In genomic region chr7:11830582-11831382, GRCh38 we compare ENCODE assay signal across 8 cellular contexts. TPM values are rescaled to one million over a fixed set of nuclear protein-coding genes. Genes with fewer than 3 reads are reported as not detected.
A peak's percentile ranks its signal among the peaks of the same experiment; 100 is the strongest.
DNase-seq lines count a peak whose midpoint lies in the region; ATAC-seq, FAIRE-seq and TF ChIP-seq lines count a peak whose summit lies in the region.

No MANE protein-coding gene starts in this region.

- H3K9ac ChIP-seq in neuronal stem cell (ENCODE audit: low read depth, low read length, poor library complexity), result no peak overlapping the region

- H3K9me3 Mint-ChIP-seq in CD14-positive monocyte, result peaks cover 0 to 3% (median 0%) of the 10 kb centered on the region in 7 donors
- H3K9me3 Mint-ChIP-seq in activated CD8-positive, alpha-beta memory T cell treated with anti-CD3 and anti-CD28 coated beads, Interleukin-2, amount 10 ng/mL, durations not matched to agents 7 days and 5 days (ENCODE audit: low read depth), result no peaks in the 10 kb centered on the region

- peaks cover 0 to 19% (median 0%) of the 10 kb centered on the region in 3 experiments for H3K27me3 ChIP-seq in neuronal stem cell (ENCODE audit: control insufficient read depth in 3 of 3, insufficient read depth in 3 of 3, low read depth in 1 of 3, low read length in 3 of 3)

- no peak overlapping the region for H3K18ac ChIP-seq in neuronal stem cell (ENCODE audit: low read length)

- no peaks in the 10 kb centered on the region for H3K79me1 ChIP-seq in neuronal stem cell (ENCODE audit: low read depth, low read length)

- no peak overlapping the region for H2BK120ac ChIP-seq in neuronal stem cell (ENCODE audit: low read depth, low read length)

- no peak for TF ChIP-seq CTCF in CD14-positive monocyte (IDR thresholded peaks at IDR 0.05)
- no peak for TF ChIP-seq CTCF in fibroblast of mammary gland (conservative IDR thresholded peaks at IDR 0.05; ENCODE audit: control insufficient read depth, insufficient read depth, low read depth, low read length)

- no peak overlapping the region for H3K27ac ChIP-seq in neuronal stem cell (replicated peaks; ENCODE audit: low read length)

- peaks cover 4 to 23% of the 10 kb centered on the region in 2 donors for H3K4me1 ChIP-seq in neuronal stem cell (ENCODE audit: control insufficient read depth in 2 of 2, insufficient read depth in 1 of 2, low read depth in 1 of 2, low read length in 2 of 2)

- H3K4me3 ChIP-seq in fibroblast of mammary gland (ENCODE audit: control insufficient read depth, low read depth, low read length) (peak overlapping the region; percentile 34), neuronal stem cell (ENCODE audit: low read length in 2 of 2) (peak overlapping the region in 1 of 2 donors; percentile 62)

- H3K36me3 Mint-ChIP-seq in CD14-positive monocyte, result no peaks in the 10 kb centered on the region
- H3K36me3 Mint-ChIP-seq in activated CD8-positive, alpha-beta memory T cell treated with anti-CD3 and anti-CD28 coated beads, Interleukin-2, amount 10 ng/mL, durations not matched to agents 7 days and 5 days, result no peaks in the 10 kb centered on the region

- peak overlapping the region; percentile 49 to 59 for H3K4me3 Mint-ChIP-seq in CD14-positive monocyte
- no peak overlapping the region for H3K4me3 Mint-ChIP-seq in activated CD8-positive, alpha-beta memory T cell treated with anti-CD3 and anti-CD28 coated beads, Interleukin-2, amount 10 ng/mL, durations not matched to agents 7 days and 5 days

- no peak overlapping the region for H2AK5ac ChIP-seq in neuronal stem cell (ENCODE audit: low read depth, low read length)

- peak overlapping the region in 1 of 7 donors; percentile 35 for H3K27ac Mint-ChIP-seq in CD14-positive monocyte
- H3K27ac Mint-ChIP-seq in activated CD8-positive, alpha-beta memory T cell treated with anti-CD3 and anti-CD28 coated beads, Interleukin-2, amount 10 ng/mL, durations not matched to agents 7 days and 5 days, result no peak overlapping the region

- H3K14ac ChIP-seq in neuronal stem cell (ENCODE audit: low read length), result no peak overlapping the region

- no peak overlapping the region for H4K8ac ChIP-seq in neuronal stem cell (ENCODE audit: low read depth, low read length)

- no peak for ATAC-seq in activated CD8-positive, alpha-beta memory T cell treated with anti-CD3 and anti-CD28 coated beads, Interleukin-2, amount 10 ng/mL, durations not matched to agents 7 days and 5 days
- no peak for ATAC-seq in HG03457 (IDR thresholded peaks at IDR 0.05; ENCODE audit: unreplicated experiment)
- ATAC-seq in HG02610 (IDR thresholded peaks at IDR 0.05; ENCODE audit: unreplicated experiment), result no peak

- H2BK5ac ChIP-seq in neuronal stem cell (ENCODE audit: low read length), result no peak overlapping the region

- no peak overlapping the region for H3K23ac ChIP-seq in neuronal stem cell (ENCODE audit: low read depth, low read length, poor library complexity)

- H3K4me1 Mint-ChIP-seq in CD14-positive monocyte, result peaks cover 19% of the 10 kb centered on the region
- H3K4me1 Mint-ChIP-seq in activated CD8-positive, alpha-beta memory T cell treated with anti-CD3 and anti-CD28 coated beads, Interleukin-2, amount 10 ng/mL, durations not matched to agents 7 days and 5 days, result peaks cover 5% of the 10 kb centered on the region

- no peak for FAIRE-seq in GM12892 (lab: Jason Lieb, UNC)

- no peak for TF ChIP-seq POLR2A in GM12892 (IDR thresholded peaks at IDR 0.05; ENCODE audit: low read depth, low read length)

- intact Hi-C loops in CD14-positive monocyte (cut with micrococcal nuclease), result no loop called here

- H2BK15ac ChIP-seq in neuronal stem cell (ENCODE audit: low read length), result no peak overlapping the region

- H2BK12ac ChIP-seq in neuronal stem cell (ENCODE audit: low read length), result no peak overlapping the region

- DNase-seq in CD14-positive monocyte (ENCODE audit: low spot score) (no peak), NCI-H345 treated with DMSO at 0.1 percent for 48 hours (lab: John Stamatoyannopoulos, UW; ENCODE audit: unreplicated experiment) (peak; percentile 54), fibroblast of mammary gland (ENCODE audit: low read depth) (peak; percentile 13), neuronal stem cell (ENCODE audit: low spot score) (no peak), GM12892 (ENCODE audit: insufficient read length) (no peak)
- no peak for DNase-seq in activated CD8-positive, alpha-beta memory T cell treated with anti-CD3 and anti-CD28 coated beads, Interleukin-2, amount 10 ng/mL, durations not matched to agents 7 days and 5 days

- H3K4ac ChIP-seq in neuronal stem cell (ENCODE audit: low read length), result no peak overlapping the region

- H4K91ac ChIP-seq in neuronal stem cell (ENCODE audit: low read depth, low read length, poor library complexity), result no peak overlapping the region

- peak overlapping the region; percentile 27 for H3K4me2 ChIP-seq in neuronal stem cell (ENCODE audit: insufficient read depth, low read length, poor library complexity, severe bottlenecking)

- CTCF ChIA-PET in activated CD8-positive, alpha-beta memory T cell treated with anti-CD3 and anti-CD28 coated beads, Interleukin-2, amount 10 ng/mL, durations not matched to agents 7 days and 5 days (lab: Charles Lee), result interaction anchor here (1.0 to 1.3 kb wide), 2 partner anchors 29 to 46 kb away, joined by 3 read pairs; no protein-coding TSS in a partner anchor

- H3K9me3 ChIP-seq in neuronal stem cell (replicated peaks in 1 of 2; ENCODE audit: control insufficient read depth in 2 of 2, insufficient read depth in 1 of 2, low read depth in 1 of 2, low read length in 2 of 2), result no peaks in the 10 kb centered on the region

- peak overlapping the region; percentile 98 for H2AFZ ChIP-seq in neuronal stem cell (ENCODE audit: low read length)

- H3K27me3 Mint-ChIP-seq in CD14-positive monocyte (ENCODE audit: low read depth in 3 of 3), result peaks cover 16 to 33% (median 31%) of the 10 kb centered on the region in 3 donors
- peaks cover 40% of the 10 kb centered on the region for H3K27me3 Mint-ChIP-seq in activated CD8-positive, alpha-beta memory T cell treated with anti-CD3 and anti-CD28 coated beads, Interleukin-2, amount 10 ng/mL, durations not matched to agents 7 days and 5 days

- no CpG with 5 or more reads among the region's 10 CpGs for WGBS in neuronal stem cell (ENCODE audit: extremely low coverage in 2 of 2, insufficient read length in 2 of 2, insufficient replicate concordance in 1 of 2), 2 donors

- H3K36me3 ChIP-seq in neuronal stem cell (replicated peaks in 1 of 2; ENCODE audit: control insufficient read depth in 2 of 2, insufficient read depth in 2 of 2, low read length in 2 of 2), result no peaks in the 10 kb centered on the region

RNA-seq across cellular contexts. Expression of gene THSD7A, which starts 1.2 kb away (rescaled TPM):
- not detected for polyA plus RNA-seq in CD14-positive monocyte
- 0.14 TPM for polyA plus RNA-seq in neuronal stem cell (2013, experiment 1 of 2)
- polyA plus RNA-seq in neuronal stem cell (2013, experiment 2 of 2), result 0.19 TPM
- polyA plus RNA-seq in GM12892 (2012; ENCODE audit: missing spikeins), result 0.04 TPM
- total RNA-seq in activated CD8-positive, alpha-beta memory T cell treated with anti-CD3 and anti-CD28 coated beads, Interleukin-2, amount 10 ng/mL, durations not matched to agents 7 days and 5 days, result not detected

Comparison
In these comparisons a context has a peak if more than half of its experiments do, and no peak if none do; other contexts are left out.
1. DNase-seq: peak in NCI-H345 treated with DMSO at 0.1 percent for 48 hours (single experiment) and fibroblast of mammary gland (single experiment); none in CD14-positive monocyte (single experiment), neuronal stem cell (single experiment), GM12892 (single experiment) and activated CD8-positive, alpha-beta memory T cell treated with anti-CD3 and anti-CD28 coated beads, Interleukin-2, amount 10 ng/mL, durations not matched to agents 7 days and 5 days (single experiment).